ENCODE assay signal across 5 cellular contexts in genomic region chr11:94494200-94494545, GRCh38. TPM values are rescaled to one million over a fixed set of nuclear protein-coding genes. Genes with fewer than 3 reads are reported as not detected.
A peak's percentile ranks its signal among the peaks of the same experiment; 100 is the strongest.
DNase-seq lines count a peak whose midpoint lies in the region; ATAC-seq and TF ChIP-seq lines count a peak whose summit lies in the region.

No MANE protein-coding gene starts in this region.

- H3K9me3 Mint-ChIP-seq in endothelial cell (ENCODE audit: unreplicated experiment), result no peaks in the 10 kb centered on the region

- H3K27me3 Mint-ChIP-seq in endothelial cell (ENCODE audit: unreplicated experiment), result peaks cover 2% of the 10 kb centered on the region

- no peaks in the 10 kb centered on the region for H3K9me3 ChIP-seq in HUES48 (ENCODE audit: control insufficient read depth, insufficient read depth, low read length)
- H3K9me3 ChIP-seq in skeletal muscle satellite cell (replicated peaks; ENCODE audit: low read length), result no peaks in the 10 kb centered on the region

- peak overlapping the region; percentile 91 for H3K27ac Mint-ChIP-seq in endothelial cell (ENCODE audit: unreplicated experiment)

- H3K9ac ChIP-seq in HUES48 (ENCODE audit: low read depth, low read length) (peak overlapping the region; percentile 79), skeletal muscle satellite cell (ENCODE audit: low read depth, low read length) (peak overlapping the region; percentile 90)

- no peak for DNase-seq in endothelial cell (ENCODE audit: low spot score)
- no peak for DNase-seq in activated gamma-delta T cell (lab: John Stamatoyannopoulos, UW)

- H3K36me3 ChIP-seq in HUES48 (ENCODE audit: control insufficient read depth, insufficient read depth, low read length) (peaks cover 44% of the 10 kb centered on the region), skeletal muscle satellite cell (ENCODE audit: insufficient read depth, low read length) (peaks cover 25% of the 10 kb centered on the region)

- peak; percentile 46 for ATAC-seq in GM21447 (IDR thresholded peaks at IDR 0.05; ENCODE audit: unreplicated experiment)

- peak overlapping the region; percentile 77 for H3K4me2 ChIP-seq in skeletal muscle satellite cell (ENCODE audit: low read length)

- H3K27me3 ChIP-seq in HUES48 (ENCODE audit: control insufficient read depth, insufficient read depth, low read length) (no peaks in the 10 kb centered on the region), skeletal muscle satellite cell (ENCODE audit: control insufficient read depth, insufficient read depth, low read length) (no peaks in the 10 kb centered on the region)

- peak overlapping the region; percentile 99 for H3K27ac ChIP-seq in HUES48 (ENCODE audit: low read depth, low read length)

- peaks cover 12% of the 10 kb centered on the region for H3K4me1 Mint-ChIP-seq in endothelial cell (ENCODE audit: unreplicated experiment)

- H3K4me3 Mint-ChIP-seq in endothelial cell (ENCODE audit: unreplicated experiment), result peak overlapping the region; percentile 92

- peaks cover 8% of the 10 kb centered on the region for H3K36me3 Mint-ChIP-seq in endothelial cell (ENCODE audit: low read depth, unreplicated experiment)

- no peak for TF ChIP-seq CTCF in endothelial cell (IDR thresholded peaks at IDR 0.05; ENCODE audit: unreplicated experiment)

- peak overlapping the region; percentile 91 for H3K4me3 ChIP-seq in HUES48 (ENCODE audit: low read depth, low read length)
- H3K4me3 ChIP-seq in skeletal muscle satellite cell (ENCODE audit: low read length), result peak overlapping the region; percentile 94

- H3K4me1 ChIP-seq in HUES48 (ENCODE audit: control insufficient read depth, insufficient read depth, low read length), result peaks cover 9% of the 10 kb centered on the region
- peaks cover 18% of the 10 kb centered on the region for H3K4me1 ChIP-seq in skeletal muscle satellite cell (ENCODE audit: control insufficient read depth, insufficient read depth, low read length)

RNA-seq across cellular contexts. Expression of gene ANKRD49, which starts 0.4 kb away (rescaled TPM):
- total RNA-seq in endothelial cell (ENCODE audit: unreplicated experiment), result 8.1 TPM
- total RNA-seq in skeletal muscle satellite cell (2012; rRNA removed), result 7.9 and 11.6 TPM in 2 replicates

RNA-seq across cellular contexts. Expression of gene MRE11, which starts 0.5 kb away (rescaled TPM):
- total RNA-seq in endothelial cell (ENCODE audit: unreplicated experiment), result 17.1 TPM
- total RNA-seq in skeletal muscle satellite cell (2012; rRNA removed), result 12.4 and 14.6 TPM in 2 replicates

RNA-seq across cellular contexts. Expression of gene C11orf97, which starts 18.1 kb away (rescaled TPM):
- not detected for total RNA-seq in endothelial cell (ENCODE audit: unreplicated experiment)
- total RNA-seq in skeletal muscle satellite cell (2012; rRNA removed), result not detected in 2 replicates

RNA-seq across cellular contexts. Expression of gene FUT4, which starts 49.5 kb away (rescaled TPM):
- total RNA-seq in endothelial cell (ENCODE audit: unreplicated experiment), result 6.3 TPM
- 2.8 and 4.4 TPM in 2 replicates for total RNA-seq in skeletal muscle satellite cell (2012; rRNA removed)
